18 cellular contexts compared by ENCODE assay signal in the genomic region with DNA sequence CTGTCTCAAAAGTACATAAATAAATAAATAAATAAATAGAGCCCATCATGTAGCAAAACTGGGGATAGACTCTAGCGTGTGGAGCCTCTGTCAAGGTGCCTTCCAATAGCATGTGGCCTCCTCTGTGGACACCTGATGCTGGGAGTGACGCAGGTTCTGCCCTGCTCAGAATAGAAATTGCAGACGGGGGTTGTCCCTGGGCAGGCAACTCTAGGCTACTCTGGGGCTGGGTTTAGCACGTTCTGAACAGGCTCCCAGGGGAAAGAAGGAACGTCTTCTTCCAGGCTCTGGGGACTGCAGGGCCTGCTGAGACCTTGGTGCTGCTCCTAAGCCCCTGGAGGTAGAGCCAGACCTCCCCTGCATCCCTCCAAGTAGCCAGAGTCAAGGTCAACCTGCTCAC.
"Had no signal": no experiment of that assay in that cellular context is flagged by ENCODE, and none has a peak within 500 bp of the region (broad histone marks: within the 10 kb centered on the region; RNA-seq: fewer than 3 reads in every experiment).

No MANE protein-coding gene starts in this region.

- H3K27me3 ChIP-seq: esophagus muscularis mucosa, transverse colon had no signal

- ATAC-seq: activated naive CD8-positive, alpha-beta T cell treated with anti-CD3 and anti-CD28 coated beads, Interleukin-2, amount 50 U/mL, for 24 hours; foreskin keratinocyte; naive thymus-derived CD8-positive, alpha-beta T cell had no signal

- DNase-seq: activated CD4-positive, alpha-beta memory T cell treated with anti-CD3 and anti-CD28 coated beads, Interleukin-2, amount 10 ng/mL, durations not matched to agents 7 days and 5 days; activated CD4-positive, alpha-beta T cell treated with anti-CD3 and anti-CD28 coated beads, Interleukin-2, amount 10 ng/mL, durations not matched to agents 24 days and 14 days; activated CD4-positive, CD25-positive, alpha-beta regulatory T cell treated with anti-CD3 and anti-CD28 coated beads, Interleukin-2, amount 50 U/mL, for 72 hours; activated CD8-positive, alpha-beta memory T cell treated with anti-CD3 and anti-CD28 coated beads, Interleukin-2, amount 50 U/mL, for 48 hours; activated gamma-delta T cell treated with Interleukin-2 at 50 U/mL for 16 hours; activated naive CD8-positive, alpha-beta T cell treated with anti-CD3 and anti-CD28 coated beads, Interleukin-2, amount 50 U/mL, for 24 hours; activated T-cell treated with anti-CD3 and anti-CD28 coated beads, Interleukin-2, amount 50 U/mL, for 24 hours; amygdala; dermis blood vessel endothelial cell; effector CD4-positive, alpha-beta T cell; foreskin keratinocyte; islet precursor cell; naive thymus-derived CD8-positive, alpha-beta T cell; stimulated activated naive CD4-positive, alpha-beta T cell treated with Interleukin-2 at 50 U/mL for 16 hours; T-helper 2 cell; transverse colon had no signal

- H3K36me3 Mint-ChIP-seq: activated naive CD4-positive, alpha-beta T cell treated with anti-CD3 and anti-CD28 coated beads, Interleukin-2, amount 50 U/mL, for 24 hours; naive thymus-derived CD8-positive, alpha-beta T cell had no signal

- H3K9me3 Mint-ChIP-seq: activated CD4-positive, alpha-beta memory T cell treated with anti-CD3 and anti-CD28 coated beads, Interleukin-2, amount 10 ng/mL, durations not matched to agents 7 days and 5 days; activated CD4-positive, alpha-beta T cell treated with anti-CD3 and anti-CD28 coated beads, Interleukin-2, amount 10 ng/mL, durations not matched to agents 24 days and 14 days; activated naive CD4-positive, alpha-beta T cell treated with anti-CD3 and anti-CD28 coated beads, Interleukin-2, amount 50 U/mL, for 24 hours; activated naive CD8-positive, alpha-beta T cell treated with anti-CD3 and anti-CD28 coated beads, Interleukin-2, amount 50 U/mL, for 24 hours; activated T-cell treated with anti-CD3 and anti-CD28 coated beads, Interleukin-2, amount 50 U/mL, for 24 hours; naive thymus-derived CD8-positive, alpha-beta T cell had no signal

- H3K36me3 ChIP-seq: esophagus muscularis mucosa, transverse colon had no signal

- H3K27ac ChIP-seq: esophagus muscularis mucosa, foreskin keratinocyte, transverse colon had no signal

- H3K4me1 ChIP-seq: esophagus muscularis mucosa, foreskin keratinocyte, transverse colon had no signal

- H3K4me1 Mint-ChIP-seq: activated CD4-positive, alpha-beta memory T cell treated with anti-CD3 and anti-CD28 coated beads, Interleukin-2, amount 10 ng/mL, durations not matched to agents 7 days and 5 days; activated CD4-positive, alpha-beta T cell treated with anti-CD3 and anti-CD28 coated beads, Interleukin-2, amount 10 ng/mL, durations not matched to agents 24 days and 14 days; activated naive CD4-positive, alpha-beta T cell treated with anti-CD3 and anti-CD28 coated beads, Interleukin-2, amount 50 U/mL, for 24 hours; activated naive CD8-positive, alpha-beta T cell treated with anti-CD3 and anti-CD28 coated beads, Interleukin-2, amount 50 U/mL, for 24 hours had no signal

- H3K4me3 Mint-ChIP-seq: activated CD4-positive, alpha-beta memory T cell treated with anti-CD3 and anti-CD28 coated beads, Interleukin-2, amount 10 ng/mL, durations not matched to agents 7 days and 5 days; activated CD4-positive, alpha-beta T cell treated with anti-CD3 and anti-CD28 coated beads, Interleukin-2, amount 10 ng/mL, durations not matched to agents 24 days and 14 days; activated naive CD4-positive, alpha-beta T cell treated with anti-CD3 and anti-CD28 coated beads, Interleukin-2, amount 50 U/mL, for 24 hours; activated naive CD8-positive, alpha-beta T cell treated with anti-CD3 and anti-CD28 coated beads, Interleukin-2, amount 50 U/mL, for 24 hours; activated T-cell treated with anti-CD3 and anti-CD28 coated beads, Interleukin-2, amount 50 U/mL, for 24 hours; naive thymus-derived CD8-positive, alpha-beta T cell had no signal

- H3K27me3 Mint-ChIP-seq: activated T-cell treated with anti-CD3 and anti-CD28 coated beads, Interleukin-2, amount 50 U/mL, for 24 hours had no signal

- H3K4me3 ChIP-seq: esophagus muscularis mucosa, transverse colon had no signal

- H3K9me3 ChIP-seq: esophagus muscularis mucosa, transverse colon had no signal

- H3K27ac Mint-ChIP-seq: activated CD4-positive, alpha-beta memory T cell treated with anti-CD3 and anti-CD28 coated beads, Interleukin-2, amount 10 ng/mL, durations not matched to agents 7 days and 5 days; activated CD4-positive, alpha-beta T cell treated with anti-CD3 and anti-CD28 coated beads, Interleukin-2, amount 10 ng/mL, durations not matched to agents 24 days and 14 days; activated naive CD4-positive, alpha-beta T cell treated with anti-CD3 and anti-CD28 coated beads, Interleukin-2, amount 50 U/mL, for 24 hours; activated naive CD8-positive, alpha-beta T cell treated with anti-CD3 and anti-CD28 coated beads, Interleukin-2, amount 50 U/mL, for 24 hours; activated T-cell treated with anti-CD3 and anti-CD28 coated beads, Interleukin-2, amount 50 U/mL, for 24 hours had no signal
